In the genomic region with DNA sequence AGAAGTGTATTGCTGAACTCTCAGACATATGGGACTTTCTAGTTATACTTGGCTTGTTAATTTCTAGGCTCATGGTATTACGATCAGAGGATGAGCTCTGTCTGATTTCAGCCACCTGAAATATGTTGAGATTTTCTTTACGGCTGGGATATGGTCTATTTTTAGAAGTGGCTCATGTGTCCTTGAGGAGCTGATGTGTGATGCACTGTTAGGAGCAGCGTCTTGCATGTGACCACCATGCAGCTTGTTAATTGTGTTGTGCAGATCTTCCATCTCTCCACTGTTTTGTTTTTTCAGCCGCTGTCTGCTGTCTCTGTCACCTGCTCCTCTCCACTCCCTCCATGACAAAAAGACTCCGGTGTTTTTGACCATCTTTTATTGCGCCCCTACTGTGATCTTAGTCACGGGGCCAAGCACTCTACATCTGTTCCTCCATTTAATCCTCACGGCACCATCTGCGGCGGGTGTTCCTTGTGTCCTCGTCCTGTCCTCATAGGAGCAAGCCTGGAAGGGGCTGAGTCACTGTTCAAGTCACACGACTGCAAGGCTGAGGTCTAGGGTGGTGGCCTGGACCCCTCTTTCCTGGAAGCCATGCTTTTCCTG, we compare ENCODE assay signal across 15 cellular contexts. TPM values are rescaled to one million over a fixed set of nuclear protein-coding genes. Genes with fewer than 3 reads are reported as not detected.
DNase-seq lines count a peak whose midpoint lies in the region; ATAC-seq and TF ChIP-seq lines count a peak whose summit lies in the region.
"Had no signal": no experiment of that assay in that cellular context is flagged by ENCODE, and none has a peak within 500 bp of the region (broad histone marks: within the 10 kb centered on the region; RNA-seq: fewer than 3 reads in every experiment).

No MANE protein-coding gene starts in this region.

- 68 to 75% (median 72%) methylated on average over 12 of the region's 12 CpGs for WGBS in heart left ventricle, 4 donors

- peaks cover 6% of the 10 kb centered on the region for H3K9me3 Mint-ChIP-seq in glutamatergic neuron (ENCODE audit: unreplicated experiment)
- H3K9me3 Mint-ChIP-seq in HFFc6 = no peaks in the 10 kb centered on the region
- H3K9me3 Mint-ChIP-seq: activated naive CD8-positive, alpha-beta T cell treated with anti-CD3 and anti-CD28 coated beads, Interleukin-2, amount 10 ng/mL, durations not matched to agents 7 days and 5 days; natural killer cell treated with Interleukin-12 subunit alpha and Interleukin-12 subunit beta and Interleukin-15 and Interleukin-18, amount 100 ng/mL, for 72 hours; type B pancreatic cell had no signal

- no peak for TF ChIP-seq POLR2A in heart left ventricle (IDR thresholded peaks at IDR 0.05)

- ATAC-seq in heart left ventricle = no peak
- ATAC-seq in HG03439 (IDR thresholded peaks at IDR 0.05; ENCODE audit: unreplicated experiment) = no peak
- ATAC-seq in GM18909 (IDR thresholded peaks at IDR 0.05; ENCODE audit: poor library complexity, unreplicated experiment) = no peak
- ATAC-seq: natural killer cell treated with Interleukin-12 subunit alpha and Interleukin-12 subunit beta and Interleukin-15 and Interleukin-18, amount 100 ng/mL, for 72 hours had no signal

- in situ Hi-C loops in KBM-7 (cut with MboI; ENCODE audit: low pct_unique_long_range_greater_than_20kb, low sequenced_read_pairs) = loop anchor here (25.0 kb wide), 1 partner anchor 311 kb away; no protein-coding TSS in a partner anchor

- peaks cover 55% of the 10 kb centered on the region for H3K4me1 ChIP-seq in left ventricle myocardium inferior
- peaks cover 9 to 53% (median 41%) of the 10 kb centered on the region in 12 donors for H3K4me1 ChIP-seq in heart left ventricle

- intact Hi-C loops in left ventricle myocardium inferior (cut with micrococcal nuclease) = no loop called here
- intact Hi-C loops in heart left ventricle (cut with DNase I) = loop anchor here in 6 of 10 donors (5.0 kb wide), 4 partner anchors 34 to 234 kb away; no protein-coding TSS in a partner anchor

- H3K4me1 Mint-ChIP-seq in glutamatergic neuron (ENCODE audit: low read depth, unreplicated experiment) (peaks cover 53% of the 10 kb centered on the region), HFFc6 (ENCODE audit: low read depth) (peaks cover 35% of the 10 kb centered on the region)

- H3K9me3 ChIP-seq in left ventricle myocardium inferior (replicated peaks) (no peaks in the 10 kb centered on the region), heart left ventricle (no peaks in the 10 kb centered on the region)

- no peak for TF ChIP-seq CTCF in left ventricle myocardium inferior (IDR thresholded peaks at IDR 0.05; ENCODE audit: borderline replicate concordance)
- TF ChIP-seq CTCF in heart left ventricle (IDR thresholded peaks at IDR 0.05) = no peak
- TF ChIP-seq CTCF in glutamatergic neuron (IDR thresholded peaks at IDR 0.05; ENCODE audit: partially characterized antibody, unreplicated experiment) = no peak
- no peak for TF ChIP-seq CTCF in HFFc6 (IDR thresholded peaks at IDR 0.05)

- peak overlapping the region; percentile 72 for H3K4me3 Mint-ChIP-seq in glutamatergic neuron (ENCODE audit: unreplicated experiment)
- H3K4me3 Mint-ChIP-seq in HFFc6 = no peak overlapping the region
- H3K4me3 Mint-ChIP-seq: activated naive CD8-positive, alpha-beta T cell treated with anti-CD3 and anti-CD28 coated beads, Interleukin-2, amount 10 ng/mL, durations not matched to agents 7 days and 5 days; natural killer cell treated with Interleukin-12 subunit alpha and Interleukin-12 subunit beta and Interleukin-15 and Interleukin-18, amount 100 ng/mL, for 72 hours; type B pancreatic cell had no signal

- H3K27ac Mint-ChIP-seq in glutamatergic neuron (ENCODE audit: unreplicated experiment) (peak overlapping the region; percentile 96), HFFc6 (no peak overlapping the region)
- H3K27ac Mint-ChIP-seq: activated naive CD8-positive, alpha-beta T cell treated with anti-CD3 and anti-CD28 coated beads, Interleukin-2, amount 10 ng/mL, durations not matched to agents 7 days and 5 days; type B pancreatic cell had no signal

- H3K27ac ChIP-seq in left ventricle myocardium inferior (replicated peaks) (peak overlapping the region; percentile 24), heart left ventricle (peak overlapping the region in 3 of 12 donors; percentile 5 to 26 (median 23))
- H3K27ac ChIP-seq: GM23248 had no signal

- DNase-seq in left ventricle myocardium inferior = no peak
- no peak for DNase-seq in heart left ventricle
- peak; percentile 79 for DNase-seq in NCI-H748 (lab: John Stamatoyannopoulos, UW; ENCODE audit: unreplicated experiment)
- DNase-seq in glutamatergic neuron = peak; percentile 24
- no peak for DNase-seq in HFFc6
- no peak for DNase-seq in KBM-7
- DNase-seq: activated CD4-positive, alpha-beta T cell treated with anti-CD3 and anti-CD28 coated beads for 1 hour; activated naive CD8-positive, alpha-beta T cell treated with anti-CD3 and anti-CD28 coated beads, Interleukin-2, amount 10 ng/mL, durations not matched to agents 7 days and 5 days; GM23248; NCI-H510A treated with DMSO at 0.1 percent for 48 hours; stimulated activated CD4-positive, alpha-beta T cell treated with anti-CD3 and anti-CD28 coated beads, Interleukin-2, amount 100 ng/mL, for 48 hours had no signal

- H3K27me3 ChIP-seq in left ventricle myocardium inferior (ENCODE audit: low read depth) (no peaks in the 10 kb centered on the region), heart left ventricle (no peaks in the 10 kb centered on the region)

- no peaks in the 10 kb centered on the region for H3K36me3 Mint-ChIP-seq in glutamatergic neuron (ENCODE audit: unreplicated experiment)
- H3K36me3 Mint-ChIP-seq in HFFc6 (ENCODE audit: low read depth) = no peaks in the 10 kb centered on the region
- H3K36me3 Mint-ChIP-seq: type B pancreatic cell had no signal

- H3K4me3 ChIP-seq in left ventricle myocardium inferior (no peak overlapping the region), heart left ventricle (no peak overlapping the region)
- H3K4me3 ChIP-seq: GM23248 had no signal

- H3K27me3 Mint-ChIP-seq in glutamatergic neuron (ENCODE audit: unreplicated experiment) (no peaks in the 10 kb centered on the region), HFFc6 (ENCODE audit: insufficient read depth) (peaks cover 9% of the 10 kb centered on the region)
- H3K27me3 Mint-ChIP-seq: activated naive CD8-positive, alpha-beta T cell treated with anti-CD3 and anti-CD28 coated beads, Interleukin-2, amount 10 ng/mL, durations not matched to agents 7 days and 5 days; type B pancreatic cell had no signal

- H3K36me3 ChIP-seq in left ventricle myocardium inferior (no peaks in the 10 kb centered on the region), heart left ventricle (peaks cover 0 to 4% (median 0%) of the 10 kb centered on the region in 9 donors)

RNA-seq across cellular contexts. Expression of a gene that starts 51.8 kb away (rescaled TPM):
- 15.5 TPM for total RNA-seq in left ventricle myocardium inferior
- total RNA-seq in heart left ventricle = 10 to 100 TPM in 8 of 9 donors, 1 to 10 TPM in 1; 6.9 to 16.3 (median 12.1) TPM
- polyA plus RNA-seq in heart left ventricle = 10 to 100 TPM in 1 of 2 donors, 1 to 10 TPM in 1; 8.9 to 11.5 TPM
- total RNA-seq in glutamatergic neuron (ENCODE audit: unreplicated experiment) = 49.2 TPM
- total RNA-seq in HFFc6 (2021; fragmentation: NEBNext Ultra II Directional; extraction: Animal tissue kit (Norgen Biotek cat#: 25700)) = 1 to 10 TPM; 1.7 to 3.2 (median 2.2) TPM

Comparison
In these comparisons a context has a peak if more than half of its experiments do, and no peak if none do; other contexts are left out.
1. DNase-seq: peak in NCI-H748 (single experiment) and glutamatergic neuron (single experiment); none in left ventricle myocardium inferior (single experiment), heart left ventricle (0 of 5), HFFc6 (single experiment) and KBM-7 (single experiment).